ENCODE assay signal across 16 cellular contexts in the genomic region with DNA sequence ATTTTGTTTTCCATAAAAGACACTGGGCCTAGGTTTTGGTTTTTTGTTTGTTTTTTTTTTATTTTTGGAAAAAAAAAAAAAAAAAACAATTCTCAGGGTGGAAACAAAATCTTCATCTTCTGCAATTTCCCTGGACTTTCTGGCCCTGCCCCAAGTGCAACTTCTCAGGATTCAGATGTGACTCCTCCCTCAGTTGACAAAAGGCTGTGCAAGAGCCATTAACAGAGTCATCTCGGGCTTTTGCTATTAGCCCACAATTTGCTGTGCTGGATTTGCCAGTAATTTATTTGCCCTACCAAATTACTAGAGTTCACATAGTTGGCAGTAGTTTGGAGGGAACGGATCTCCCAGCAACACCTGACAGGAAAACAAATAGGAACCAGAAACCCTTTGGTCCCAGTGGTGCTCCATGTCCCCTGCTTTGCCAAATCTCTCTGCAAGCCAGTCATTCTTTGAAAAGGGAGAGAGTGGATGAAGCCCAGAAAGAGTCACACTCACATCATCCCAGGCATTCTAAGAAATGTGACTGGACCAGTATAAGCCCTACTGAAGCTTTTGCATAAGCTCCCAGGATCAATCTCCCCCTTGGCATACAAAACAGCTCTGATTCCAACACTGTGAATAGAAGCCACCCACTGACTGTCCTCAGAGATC.
DNase-seq lines count a peak whose midpoint lies in the region; ATAC-seq and TF ChIP-seq lines count a peak whose summit lies in the region.
"Had no signal": no experiment of that assay in that cellular context is flagged by ENCODE, and none has a peak within 500 bp of the region (broad histone marks: within the 10 kb centered on the region; RNA-seq: fewer than 3 reads in every experiment).

No MANE protein-coding gene starts in this region.

- 19 to 36% (median 25%) methylated on average over 2 of the region's 2 CpGs for WGBS in heart left ventricle, 4 donors

- H3K9me3 ChIP-seq in heart left ventricle, result peaks cover 0 to 4% (median 0%) of the 10 kb centered on the region in 12 donors
- H3K9me3 ChIP-seq: vagina had no signal

- intact Hi-C loops in heart left ventricle (cut with DNase I), result no loop called here

- no peak for TF ChIP-seq CTCF in heart left ventricle (IDR thresholded peaks at IDR 0.05)
- no peak for TF ChIP-seq CTCF in omental fat pad (IDR thresholded peaks at IDR 0.05)
- no peak for TF ChIP-seq CTCF in HFFc6 (IDR thresholded peaks at IDR 0.05)
- no peak for TF ChIP-seq CTCF in glutamatergic neuron (IDR thresholded peaks at IDR 0.05; ENCODE audit: partially characterized antibody, unreplicated experiment)

- peaks cover 0 to 13% (median 0%) of the 10 kb centered on the region in 12 donors for H3K4me1 ChIP-seq in heart left ventricle
- H3K4me1 ChIP-seq: vagina had no signal

- H3K27ac Mint-ChIP-seq in HFFc6, result no peak overlapping the region
- H3K27ac Mint-ChIP-seq in glutamatergic neuron (ENCODE audit: unreplicated experiment), result no peak overlapping the region
- H3K27ac Mint-ChIP-seq: activated CD4-positive, alpha-beta memory T cell treated with anti-CD3 and anti-CD28 coated beads for 36 hours; activated naive CD4-positive, alpha-beta T cell treated with anti-CD3 and anti-CD28 coated beads, Interleukin-2, amount 10 ng/mL, durations not matched to agents 7 days and 5 days; CD4-positive, alpha-beta memory T cell; T-cell had no signal

- H3K4me1 Mint-ChIP-seq in HFFc6 (ENCODE audit: low read depth), result no peaks in the 10 kb centered on the region
- no peaks in the 10 kb centered on the region for H3K4me1 Mint-ChIP-seq in glutamatergic neuron (ENCODE audit: low read depth, unreplicated experiment)
- H3K4me1 Mint-ChIP-seq: activated naive CD4-positive, alpha-beta T cell treated with anti-CD3 and anti-CD28 coated beads, Interleukin-2, amount 10 ng/mL, durations not matched to agents 7 days and 5 days; CD4-positive, alpha-beta memory T cell; T-cell had no signal

- no peaks in the 10 kb centered on the region for H3K27me3 Mint-ChIP-seq in HFFc6 (ENCODE audit: insufficient read depth)
- no peaks in the 10 kb centered on the region for H3K27me3 Mint-ChIP-seq in glutamatergic neuron (ENCODE audit: unreplicated experiment)
- H3K27me3 Mint-ChIP-seq: activated CD4-positive, alpha-beta memory T cell treated with anti-CD3 and anti-CD28 coated beads for 36 hours; activated naive CD4-positive, alpha-beta T cell treated with anti-CD3 and anti-CD28 coated beads, Interleukin-2, amount 10 ng/mL, durations not matched to agents 7 days and 5 days; CD4-positive, alpha-beta memory T cell; T-cell had no signal

- H3K9me3 Mint-ChIP-seq in HFFc6 (no peaks in the 10 kb centered on the region; the same call in 1 of the 2 replicates), glutamatergic neuron (ENCODE audit: unreplicated experiment) (no peaks in the 10 kb centered on the region)
- H3K9me3 Mint-ChIP-seq: activated naive CD4-positive, alpha-beta T cell treated with anti-CD3 and anti-CD28 coated beads, Interleukin-2, amount 10 ng/mL, durations not matched to agents 7 days and 5 days had no signal

- H3K4me3 ChIP-seq in heart left ventricle, result no peak overlapping the region
- H3K4me3 ChIP-seq: vagina had no signal

- peak; percentile 43 to 90 (median 73) for ATAC-seq in heart left ventricle
- ATAC-seq in omental fat pad (ENCODE audit: low FRiP score), result peak; percentile 50
- ATAC-seq in HG03108 (IDR thresholded peaks at IDR 0.05; ENCODE audit: unreplicated experiment), result no peak
- no peak for ATAC-seq in HG03521 (IDR thresholded peaks at IDR 0.05; ENCODE audit: unreplicated experiment)
- ATAC-seq: left lobe of liver, T-cell had no signal

- H3K36me3 ChIP-seq in heart left ventricle, result no peaks in the 10 kb centered on the region
- H3K36me3 ChIP-seq: vagina had no signal

- DNase-seq in DMS53 (lab: John Stamatoyannopoulos, UW) (peak; percentile 39), NCI-H446 treated with DMSO at 0.1 percent for 48 hours (lab: John Stamatoyannopoulos, UW) (peak; percentile 36), heart left ventricle (peak in 4 of 5 donors; percentile 17 to 67 (median 26)), omental fat pad (ENCODE audit: low spot score) (no peak), HFFc6 (no peak), glutamatergic neuron (no peak)
- DNase-seq: activated CD4-positive, alpha-beta memory T cell treated with anti-CD3 and anti-CD28 coated beads for 36 hours; activated naive CD4-positive, alpha-beta T cell treated with anti-CD3 and anti-CD28 coated beads, Interleukin-2, amount 10 ng/mL, durations not matched to agents 7 days and 5 days; CD4-positive, alpha-beta memory T cell; H9; NCI-H2227 treated with DMSO at 0.1 percent for 48 hours; T-cell had no signal

- H3K4me3 Mint-ChIP-seq in HFFc6, result no peak overlapping the region
- no peak overlapping the region for H3K4me3 Mint-ChIP-seq in glutamatergic neuron (ENCODE audit: unreplicated experiment)
- H3K4me3 Mint-ChIP-seq: activated CD4-positive, alpha-beta memory T cell treated with anti-CD3 and anti-CD28 coated beads for 36 hours; activated naive CD4-positive, alpha-beta T cell treated with anti-CD3 and anti-CD28 coated beads, Interleukin-2, amount 10 ng/mL, durations not matched to agents 7 days and 5 days; CD4-positive, alpha-beta memory T cell; H9; T-cell had no signal

- H3K27me3 ChIP-seq in heart left ventricle, result no peaks in the 10 kb centered on the region
- H3K27me3 ChIP-seq: vagina had no signal

- H3K36me3 Mint-ChIP-seq in HFFc6 (ENCODE audit: low read depth), result no peaks in the 10 kb centered on the region
- H3K36me3 Mint-ChIP-seq in glutamatergic neuron (ENCODE audit: unreplicated experiment), result no peaks in the 10 kb centered on the region
- H3K36me3 Mint-ChIP-seq: activated CD4-positive, alpha-beta memory T cell treated with anti-CD3 and anti-CD28 coated beads for 36 hours; activated naive CD4-positive, alpha-beta T cell treated with anti-CD3 and anti-CD28 coated beads, Interleukin-2, amount 10 ng/mL, durations not matched to agents 7 days and 5 days; CD4-positive, alpha-beta memory T cell; T-cell had no signal

- no peak for TF ChIP-seq POLR2A in heart left ventricle (IDR thresholded peaks at IDR 0.05)

- peak overlapping the region in 1 of 12 donors; percentile 23 for H3K27ac ChIP-seq in heart left ventricle
- H3K27ac ChIP-seq: vagina had no signal

Comparison
In these comparisons a context has a peak if more than half of its experiments do, and no peak if none do; other contexts are left out.
1. DNase-seq: peak in DMS53 (single experiment), NCI-H446 treated with DMSO at 0.1 percent for 48 hours (single experiment) and heart left ventricle (4 of 5); none in omental fat pad (single experiment), HFFc6 (single experiment) and glutamatergic neuron (single experiment).
2. ATAC-seq: peak in heart left ventricle (4 of 4) and omental fat pad (single experiment); none in HG03108 (single experiment) and HG03521 (single experiment).